In the genomic region with DNA sequence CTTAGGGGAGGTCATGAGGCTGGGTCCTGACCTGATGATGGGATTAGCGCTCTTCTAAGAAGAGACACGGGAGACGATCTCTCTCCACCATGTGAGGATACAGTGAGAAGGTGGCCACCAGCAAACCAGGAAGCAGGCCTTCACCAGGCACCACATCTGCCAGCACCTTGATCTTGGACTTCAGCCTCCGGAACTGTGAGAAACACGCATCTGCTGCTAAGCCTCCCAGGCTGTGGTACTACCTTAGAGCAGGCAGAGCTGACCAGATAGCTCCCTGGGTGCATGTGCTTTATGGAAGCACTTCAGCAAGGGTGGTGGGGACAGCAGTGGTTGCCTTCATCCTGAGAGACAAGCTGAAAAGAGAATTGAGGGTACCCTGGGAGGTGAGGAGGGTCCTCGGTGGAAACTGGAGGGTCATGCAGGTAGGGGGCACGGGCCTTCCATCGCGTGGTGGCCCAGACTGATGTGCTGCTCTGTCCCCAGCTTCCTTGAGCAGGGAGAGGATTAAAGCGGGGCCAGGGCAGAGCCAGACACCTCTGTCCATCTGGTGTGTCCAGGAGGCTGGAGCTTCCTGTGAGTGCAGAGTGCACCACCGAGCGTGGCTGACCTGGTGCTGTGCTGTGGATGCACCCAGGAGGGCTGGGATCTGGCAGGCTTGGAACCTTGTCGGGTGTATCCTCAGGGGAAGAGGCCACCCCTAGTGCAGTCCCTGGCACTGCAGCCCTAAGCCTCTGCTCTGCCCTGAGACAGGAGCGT, we compare ENCODE assay signal across 22 cellular contexts. TPM values are rescaled to one million over a fixed set of nuclear protein-coding genes. Genes with fewer than 3 reads are reported as not detected.
DNase-seq lines count a peak whose midpoint lies in the region; ATAC-seq and TF ChIP-seq lines count a peak whose summit lies in the region.
"Had no signal": no experiment of that assay in that cellular context is flagged by ENCODE, and none has a peak within 500 bp of the region (broad histone marks: within the 10 kb centered on the region; RNA-seq: fewer than 3 reads in every experiment).

No MANE protein-coding gene starts in this region.

- TF ChIP-seq POLR2A in ovary (IDR thresholded peaks at IDR 0.05): no peak

- no peak for TF ChIP-seq CTCF in WERI-Rb-1 (IDR thresholded peaks at IDR 0.05; ENCODE audit: low read depth, low read length)
- no peak for TF ChIP-seq CTCF in ovary (IDR thresholded peaks at IDR 0.05)
- TF ChIP-seq CTCF in BE2C (IDR thresholded peaks at IDR 0.05; ENCODE audit: low read depth, low read length): no peak

- H3K4me1 Mint-ChIP-seq in activated naive CD8-positive, alpha-beta T cell treated with anti-CD3 and anti-CD28 coated beads, Interleukin-2, amount 10 ng/mL, durations not matched to agents 7 days and 5 days: no peaks in the 10 kb centered on the region
- H3K4me1 Mint-ChIP-seq in activated naive CD8-positive, alpha-beta T cell treated with anti-CD3 and anti-CD28 coated beads, Interleukin-2, amount 50 U/mL, for 24 hours: no peaks in the 10 kb centered on the region
- H3K4me1 Mint-ChIP-seq: activated naive CD4-positive, alpha-beta T cell treated with anti-CD3 and anti-CD28 coated beads, Interleukin-2, amount 50 U/mL, for 24 hours; CD14-positive monocyte had no signal

- no peaks in the 10 kb centered on the region for H3K36me3 ChIP-seq in WERI-Rb-1
- H3K36me3 ChIP-seq in ovary: no peaks in the 10 kb centered on the region
- H3K36me3 ChIP-seq in BE2C: no peaks in the 10 kb centered on the region
- H3K36me3 ChIP-seq: suprapubic skin had no signal

- H3K9me3 Mint-ChIP-seq in activated naive CD8-positive, alpha-beta T cell treated with anti-CD3 and anti-CD28 coated beads, Interleukin-2, amount 10 ng/mL, durations not matched to agents 7 days and 5 days: no peaks in the 10 kb centered on the region
- H3K9me3 Mint-ChIP-seq in activated naive CD8-positive, alpha-beta T cell treated with anti-CD3 and anti-CD28 coated beads, Interleukin-2, amount 50 U/mL, for 24 hours: no peaks in the 10 kb centered on the region
- H3K9me3 Mint-ChIP-seq: activated CD4-positive, alpha-beta memory T cell treated with anti-CD3 and anti-CD28 coated beads for 36 hours; activated naive CD4-positive, alpha-beta T cell treated with anti-CD3 and anti-CD28 coated beads, Interleukin-2, amount 50 U/mL, for 24 hours had no signal

- H3K36me3 Mint-ChIP-seq in activated naive CD8-positive, alpha-beta T cell treated with anti-CD3 and anti-CD28 coated beads, Interleukin-2, amount 10 ng/mL, durations not matched to agents 7 days and 5 days: no peaks in the 10 kb centered on the region
- no peaks in the 10 kb centered on the region for H3K36me3 Mint-ChIP-seq in activated naive CD8-positive, alpha-beta T cell treated with anti-CD3 and anti-CD28 coated beads, Interleukin-2, amount 50 U/mL, for 24 hours (ENCODE audit: low read depth)
- H3K36me3 Mint-ChIP-seq: activated CD4-positive, alpha-beta memory T cell treated with anti-CD3 and anti-CD28 coated beads for 36 hours; activated naive CD4-positive, alpha-beta T cell treated with anti-CD3 and anti-CD28 coated beads, Interleukin-2, amount 50 U/mL, for 24 hours; CD14-positive monocyte had no signal

- H3K27me3 Mint-ChIP-seq in activated naive CD8-positive, alpha-beta T cell treated with anti-CD3 and anti-CD28 coated beads, Interleukin-2, amount 10 ng/mL, durations not matched to agents 7 days and 5 days: peaks cover 23% of the 10 kb centered on the region
- H3K27me3 Mint-ChIP-seq in activated naive CD8-positive, alpha-beta T cell treated with anti-CD3 and anti-CD28 coated beads, Interleukin-2, amount 50 U/mL, for 24 hours: no peaks in the 10 kb centered on the region
- H3K27me3 Mint-ChIP-seq: activated CD4-positive, alpha-beta memory T cell treated with anti-CD3 and anti-CD28 coated beads for 36 hours; activated naive CD4-positive, alpha-beta T cell treated with anti-CD3 and anti-CD28 coated beads, Interleukin-2, amount 50 U/mL, for 24 hours had no signal

- H3K4me1 ChIP-seq in ovary (ENCODE audit: insufficient read depth) (peaks cover 3% of the 10 kb centered on the region), BE2C (no peaks in the 10 kb centered on the region)

- H3K9me3 ChIP-seq in WERI-Rb-1 (ENCODE audit: severe bottlenecking) (no peaks in the 10 kb centered on the region), ovary (no peaks in the 10 kb centered on the region), BE2C (no peaks in the 10 kb centered on the region)
- H3K9me3 ChIP-seq: suprapubic skin had no signal

- H3K27me3 ChIP-seq in WERI-Rb-1 (ENCODE audit: insufficient read depth, low read depth, severe bottlenecking) (no peaks in the 10 kb centered on the region), ovary (no peaks in the 10 kb centered on the region), BE2C (no peaks in the 10 kb centered on the region)
- H3K27me3 ChIP-seq: suprapubic skin had no signal

- no peak for ATAC-seq in activated naive CD8-positive, alpha-beta T cell treated with anti-CD3 and anti-CD28 coated beads, Interleukin-2, amount 10 ng/mL, durations not matched to agents 7 days and 5 days (ENCODE audit: low read depth)
- ATAC-seq in activated naive CD8-positive, alpha-beta T cell treated with anti-CD3 and anti-CD28 coated beads, Interleukin-2, amount 50 U/mL, for 24 hours: no peak

- peak; percentile 15 for DNase-seq in activated naive CD8-positive, alpha-beta T cell treated with anti-CD3 and anti-CD28 coated beads, Interleukin-2, amount 10 ng/mL, durations not matched to agents 7 days and 5 days
- no peak for DNase-seq in activated naive CD8-positive, alpha-beta T cell treated with anti-CD3 and anti-CD28 coated beads, Interleukin-2, amount 50 U/mL, for 24 hours
- DNase-seq in WERI-Rb-1 (peak; percentile 85), islet precursor cell (peak; percentile 50), ovary (peak in 3 of 5 donors; percentile 4 to 32 (median 8)), HPDE6-E6E7 (ENCODE audit: extremely low spot score) (no peak), superior temporal gyrus (ENCODE audit: extremely low spot score) (no peak), BE2C (no peak)
- DNase-seq: activated CD4-positive, alpha-beta memory T cell treated with anti-CD3 and anti-CD28 coated beads for 36 hours; activated T-cell treated with anti-CD3 and anti-CD28 coated beads, Interleukin-2, amount 50 U/mL, for 1 hour; DMS 273 treated with DMSO at 0.1 percent for 48 hours; KG1; mammary epithelial cell; MV-4-11; NCI-H187; NK-92 treated with Interleukin-12 subunit alpha and Interleukin-12 subunit beta, amount 100 ng/mL, for 24 hours; RPMI8226; stimulated activated CD4-positive, alpha-beta T cell treated with anti-CD3 and anti-CD28 coated beads, Interleukin-12 subunit alpha, Interleukin-12 subunit beta, amount 100 ng/mL, for 4 hours; stimulated activated CD8-positive, alpha-beta memory T cell treated with anti-CD3 and anti-CD28 coated beads, Interleukin-4, amount 100 ng/mL, for 48 hours had no signal

- TF ChIP-seq EP300 in ovary (IDR thresholded peaks at IDR 0.05): no peak

- H3K4me3 ChIP-seq in WERI-Rb-1 (ENCODE audit: low read depth, low read length): no peak overlapping the region
- H3K4me3 ChIP-seq in ovary: no peak overlapping the region
- no peak overlapping the region for H3K4me3 ChIP-seq in BE2C (ENCODE audit: low read depth, low read length)
- H3K4me3 ChIP-seq: suprapubic skin had no signal

- H3K4me3 Mint-ChIP-seq in activated naive CD8-positive, alpha-beta T cell treated with anti-CD3 and anti-CD28 coated beads, Interleukin-2, amount 10 ng/mL, durations not matched to agents 7 days and 5 days: no peak overlapping the region
- H3K4me3 Mint-ChIP-seq in activated naive CD8-positive, alpha-beta T cell treated with anti-CD3 and anti-CD28 coated beads, Interleukin-2, amount 50 U/mL, for 24 hours: no peak overlapping the region
- H3K4me3 Mint-ChIP-seq: activated CD4-positive, alpha-beta memory T cell treated with anti-CD3 and anti-CD28 coated beads for 36 hours; activated naive CD4-positive, alpha-beta T cell treated with anti-CD3 and anti-CD28 coated beads, Interleukin-2, amount 50 U/mL, for 24 hours; CD14-positive monocyte had no signal

- intact Hi-C loops in ovary (cut with DNase I): no loop called here

- H3K27ac ChIP-seq in WERI-Rb-1 (peak overlapping the region; percentile 60), ovary (no peak overlapping the region)
- H3K27ac ChIP-seq: suprapubic skin had no signal

- POLR2A ChIA-PET in activated naive CD8-positive, alpha-beta T cell treated with anti-CD3 and anti-CD28 coated beads, Interleukin-2, amount 10 ng/mL, durations not matched to agents 7 days and 5 days (lab: Charles Lee): no interaction called here

- no peak overlapping the region for H3K27ac Mint-ChIP-seq in activated naive CD8-positive, alpha-beta T cell treated with anti-CD3 and anti-CD28 coated beads, Interleukin-2, amount 10 ng/mL, durations not matched to agents 7 days and 5 days
- H3K27ac Mint-ChIP-seq in activated naive CD8-positive, alpha-beta T cell treated with anti-CD3 and anti-CD28 coated beads, Interleukin-2, amount 50 U/mL, for 24 hours: no peak overlapping the region
- H3K27ac Mint-ChIP-seq: activated CD4-positive, alpha-beta memory T cell treated with anti-CD3 and anti-CD28 coated beads for 36 hours; activated naive CD4-positive, alpha-beta T cell treated with anti-CD3 and anti-CD28 coated beads, Interleukin-2, amount 50 U/mL, for 24 hours had no signal

- WGBS in ovary, 3 donors: 92 to 95% (median 93%) methylated on average over 14 of the region's 14 CpGs

RNA-seq across cellular contexts. Expression of gene HS6ST1, which starts 42.9 kb away (rescaled TPM):
- 10 to 100 TPM; 10.1 to 11.4 TPM for total RNA-seq in activated naive CD8-positive, alpha-beta T cell treated with anti-CD3 and anti-CD28 coated beads, Interleukin-2, amount 10 ng/mL, durations not matched to agents 7 days and 5 days
- total RNA-seq in ovary: 10 to 100 TPM; 23.7 to 62.5 (median 48.0) TPM
- polyA plus RNA-seq in ovary: 10 to 100 TPM; 12.9 to 45.3 TPM
- 35.2 TPM for polyA plus RNA-seq in BE2C (2012; ENCODE audit: insufficient read depth, insufficient read length, low read depth)

Comparison
In these comparisons a context has a peak if more than half of its experiments do, and no peak if none do; other contexts are left out.
1. DNase-seq: peak in activated naive CD8-positive, alpha-beta T cell treated with anti-CD3 and anti-CD28 coated beads, Interleukin-2, amount 10 ng/mL, durations not matched to agents 7 days and 5 days (single experiment), WERI-Rb-1 (single experiment), islet precursor cell (single experiment) and ovary (3 of 5); none in activated naive CD8-positive, alpha-beta T cell treated with anti-CD3 and anti-CD28 coated beads, Interleukin-2, amount 50 U/mL, for 24 hours (single experiment), HPDE6-E6E7 (single experiment), superior temporal gyrus (single experiment) and BE2C (single experiment).